8 cellular contexts compared by ENCODE assay signal in the genomic region with DNA sequence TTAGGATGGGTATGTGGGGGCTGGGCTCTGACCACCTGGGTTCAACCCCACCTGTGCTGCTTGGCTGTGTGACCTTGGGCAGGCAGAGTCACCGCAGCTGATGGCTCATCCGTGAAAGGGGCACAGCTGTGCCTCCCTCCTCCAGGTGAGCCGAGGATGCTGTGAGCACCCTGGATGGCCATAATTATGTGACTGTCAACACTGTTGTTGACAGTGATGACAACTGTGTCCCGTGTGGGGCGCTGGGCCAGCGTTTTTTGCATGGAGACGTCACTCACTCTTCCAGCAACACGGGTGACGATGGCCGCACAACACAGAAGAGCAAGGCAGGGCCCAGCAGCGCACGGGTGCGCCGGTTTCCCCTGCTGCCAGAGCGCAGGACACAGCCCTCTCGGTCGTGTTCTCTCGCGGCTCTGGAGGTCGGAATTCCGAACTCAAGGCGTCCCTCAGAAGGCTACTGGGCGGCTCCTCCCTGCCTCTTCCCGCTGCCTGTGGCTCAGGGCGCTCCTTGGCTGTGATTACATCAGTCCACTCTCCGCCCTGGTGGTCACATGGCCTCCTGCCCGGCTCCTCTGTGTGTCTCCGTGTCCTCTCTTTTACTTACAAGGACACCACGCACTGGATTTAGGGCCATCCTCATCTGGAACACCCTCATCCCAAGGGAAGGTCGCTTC.
DNase-seq lines count a peak whose midpoint lies in the region.

No MANE protein-coding gene starts in this region.

- DNase-seq in activated T-cell treated with anti-CD3 and anti-CD28 coated beads for 1 hour (ENCODE audit: low read depth) (peak; percentile 16), activated T-cell treated with anti-CD3 and anti-CD28 coated beads for 4 hours (no peak), substantia nigra (lab: John Stamatoyannopoulos, UW) (peak in 7 of 49 donors; percentile 14 to 35 (median 26)), islet precursor cell (no peak), DMS79 treated with DMSO at 0.1 percent for 48 hours (lab: John Stamatoyannopoulos, UW) (no peak), NCI-H2029 (lab: John Stamatoyannopoulos, UW) (no peak)

- H3K27me3 Mint-ChIP-seq in activated naive CD4-positive, alpha-beta T cell treated with anti-CD3 and anti-CD28 coated beads, Interleukin-2, amount 50 U/mL, for 24 hours = no peaks in the 10 kb centered on the region

- no peaks in the 10 kb centered on the region for H3K27me3 ChIP-seq in layer of hippocampus (ENCODE audit: control insufficient read depth, insufficient read depth, low read length)

- H3K4me3 Mint-ChIP-seq in activated naive CD4-positive, alpha-beta T cell treated with anti-CD3 and anti-CD28 coated beads, Interleukin-2, amount 50 U/mL, for 24 hours = peak overlapping the region; percentile 90

- H3K4me1 Mint-ChIP-seq in activated naive CD4-positive, alpha-beta T cell treated with anti-CD3 and anti-CD28 coated beads, Interleukin-2, amount 50 U/mL, for 24 hours = peaks cover 45% of the 10 kb centered on the region

- H3K27ac ChIP-seq in layer of hippocampus (ENCODE audit: low read depth, low read length) (peak overlapping the region; percentile 80), substantia nigra (ENCODE audit: low read depth, low read length, poor library complexity, severe bottlenecking) (peak overlapping the region; percentile 74)

- H3K9me3 Mint-ChIP-seq in activated naive CD4-positive, alpha-beta T cell treated with anti-CD3 and anti-CD28 coated beads, Interleukin-2, amount 50 U/mL, for 24 hours = no peaks in the 10 kb centered on the region

- peak overlapping the region; percentile 79 for H3K27ac Mint-ChIP-seq in activated naive CD4-positive, alpha-beta T cell treated with anti-CD3 and anti-CD28 coated beads, Interleukin-2, amount 50 U/mL, for 24 hours

- H3K36me3 Mint-ChIP-seq in activated naive CD4-positive, alpha-beta T cell treated with anti-CD3 and anti-CD28 coated beads, Interleukin-2, amount 50 U/mL, for 24 hours = no peaks in the 10 kb centered on the region
